In genomic region chr14:60933920-60934655, GRCh38 we compare ENCODE assay signal across 18 cellular contexts.
"Had no signal": no experiment of that assay in that cellular context is flagged by ENCODE, and none has a peak within 500 bp of the region (broad histone marks: within the 10 kb centered on the region; RNA-seq: fewer than 3 reads in every experiment).

No MANE protein-coding gene starts in this region.

- ATAC-seq: left lung; naive thymus-derived CD8-positive, alpha-beta T cell had no signal

- H3K9me3 Mint-ChIP-seq: activated naive CD4-positive, alpha-beta T cell treated with anti-CD3 and anti-CD28 coated beads, Interleukin-2, amount 10 ng/mL, durations not matched to agents 7 days and 5 days; activated T-helper 2 cell treated with anti-CD3 and anti-CD28 coated beads, Interferon-gamma antibody, Interleukin-2, Interleukin-4, amounts not matched to agents 10 μg/mL and 5 μg/mL and 100 μg/mL, durations not matched to agents 14 hours and 24 hours and 36 hours had no signal

- H3K4me3 ChIP-seq: dorsolateral prefrontal cortex, left lung, skin epidermis, suprapubic skin had no signal

- H3K4me1 ChIP-seq: left lung, suprapubic skin had no signal

- H3K4me1 Mint-ChIP-seq: activated naive CD4-positive, alpha-beta T cell treated with anti-CD3 and anti-CD28 coated beads, Interleukin-2, amount 10 ng/mL, durations not matched to agents 7 days and 5 days had no signal

- H3K27me3 ChIP-seq: dorsolateral prefrontal cortex, left lung, suprapubic skin had no signal

- H3K27me3 Mint-ChIP-seq: activated naive CD4-positive, alpha-beta T cell treated with anti-CD3 and anti-CD28 coated beads, Interleukin-2, amount 10 ng/mL, durations not matched to agents 7 days and 5 days; naive thymus-derived CD8-positive, alpha-beta T cell; stimulated activated naive CD8-positive, alpha-beta T cell treated with anti-CD3 and anti-CD28 coated beads, Interleukin-15, Interleukin-2, amounts not matched to agents 100 ng/mL and 50 ng/mL, for 24 hours had no signal

- H3K36me3 Mint-ChIP-seq: activated naive CD4-positive, alpha-beta T cell treated with anti-CD3 and anti-CD28 coated beads, Interleukin-2, amount 10 ng/mL, durations not matched to agents 7 days and 5 days had no signal

- H3K27ac Mint-ChIP-seq: activated naive CD4-positive, alpha-beta T cell treated with anti-CD3 and anti-CD28 coated beads, Interleukin-2, amount 10 ng/mL, durations not matched to agents 7 days and 5 days; activated T-helper 2 cell treated with anti-CD3 and anti-CD28 coated beads, Interferon-gamma antibody, Interleukin-2, Interleukin-4, amounts not matched to agents 10 μg/mL and 5 μg/mL and 100 μg/mL, durations not matched to agents 14 hours and 24 hours and 36 hours; naive thymus-derived CD8-positive, alpha-beta T cell; stimulated activated naive CD8-positive, alpha-beta T cell treated with anti-CD3 and anti-CD28 coated beads, Interleukin-15, Interleukin-2, amounts not matched to agents 100 ng/mL and 50 ng/mL, for 24 hours; T-helper 2 cell treated with Interferon-gamma antibody and Interleukin-4, amounts not matched to agents 5 μg/mL and 100 μg/mL, for 36 hours had no signal

- H3K36me3 ChIP-seq: left lung, suprapubic skin had no signal

- H3K4me3 Mint-ChIP-seq: activated naive CD4-positive, alpha-beta T cell treated with anti-CD3 and anti-CD28 coated beads, Interleukin-2, amount 10 ng/mL, durations not matched to agents 7 days and 5 days; naive thymus-derived CD8-positive, alpha-beta T cell; stimulated activated naive CD8-positive, alpha-beta T cell treated with anti-CD3 and anti-CD28 coated beads, Interleukin-15, Interleukin-2, amounts not matched to agents 100 ng/mL and 50 ng/mL, for 24 hours; T-helper 2 cell treated with Interferon-gamma antibody and Interleukin-4, amounts not matched to agents 5 μg/mL and 100 μg/mL, for 36 hours had no signal

- FAIRE-seq: astrocyte, bronchial epithelial cell had no signal

- H3K9me3 ChIP-seq: left lung, suprapubic skin had no signal

- H3K27ac ChIP-seq: dorsolateral prefrontal cortex, left lung, skin epidermis, suprapubic skin had no signal

- DNase-seq: activated CD4-positive, alpha-beta T cell treated with anti-CD3 and anti-CD28 coated beads for 1 hour; activated CD4-positive, alpha-beta T cell treated with anti-CD3 and anti-CD28 coated beads, Interleukin-2, amount 50 U/mL, for 4 hours; activated naive CD4-positive, alpha-beta T cell treated with anti-CD3 and anti-CD28 coated beads, Interleukin-2, amount 10 ng/mL, durations not matched to agents 7 days and 5 days; activated T-cell treated with anti-CD3 and anti-CD28 coated beads for 4 hours; dorsolateral prefrontal cortex; islet precursor cell; left lung; mammary epithelial cell; naive thymus-derived CD8-positive, alpha-beta T cell; nucleus accumbens; trophoblast cell had no signal
